In the genomic region with DNA sequence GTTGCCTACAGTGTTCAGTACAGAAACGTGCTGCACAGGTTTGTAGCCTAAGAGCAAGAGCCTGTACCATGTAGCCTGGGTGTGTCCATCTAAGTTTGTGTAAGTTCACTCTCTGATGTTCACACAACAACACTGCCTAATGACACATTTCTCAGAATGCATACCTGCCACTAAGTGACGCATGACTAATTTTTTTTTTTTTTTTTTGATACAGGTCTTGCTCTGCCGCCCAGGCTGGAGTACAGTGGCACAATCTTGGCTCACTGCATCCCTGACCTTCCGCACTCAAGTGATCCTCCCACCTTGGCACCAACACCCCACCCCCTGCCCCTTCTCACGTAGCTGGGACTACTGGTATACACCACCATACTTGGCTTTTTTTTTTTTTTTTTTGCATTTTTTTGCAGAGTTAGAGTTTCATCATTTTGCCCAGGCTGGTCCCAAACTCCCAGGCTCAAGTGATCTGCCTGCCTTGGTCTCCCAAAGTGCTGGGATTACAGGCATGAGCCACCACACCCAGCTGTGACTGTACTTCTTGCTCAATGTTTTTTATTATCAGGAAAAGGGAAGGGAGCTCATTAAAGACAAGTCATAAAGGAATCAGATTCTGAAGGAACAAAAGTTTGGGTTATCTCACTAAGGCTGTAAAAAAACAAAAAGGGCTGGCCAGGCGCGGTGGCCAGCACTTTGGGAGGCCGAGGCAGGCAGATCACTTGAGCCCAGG, we compare ENCODE assay signal across 11 cellular contexts. TPM values are rescaled to one million over a fixed set of nuclear protein-coding genes. Genes with fewer than 3 reads are reported as not detected.
DNase-seq lines count a peak whose midpoint lies in the region; ATAC-seq, FAIRE-seq and TF ChIP-seq lines count a peak whose summit lies in the region.
"Had no signal": no experiment of that assay in that cellular context is flagged by ENCODE, and none has a peak within 500 bp of the region (broad histone marks: within the 10 kb centered on the region; RNA-seq: fewer than 3 reads in every experiment).

No MANE protein-coding gene starts in this region.

- no TSS peak for BruUV-seq in HepG2 (replicated peaks; lab: Mats Ljungman, UMichigan)

- POLR2A ChIA-PET in HepG2 (lab: Yijun Ruan, JAX): interaction anchor here (0.7 kb wide), 1 partner anchor 1965 kb away, joined by 3 read pairs; no protein-coding TSS in a partner anchor
- POLR2A ChIA-PET in activated CD8-positive, alpha-beta T cell treated with anti-CD3 and anti-CD28 coated beads, Interleukin-2, amount 10 ng/mL, durations not matched to agents 7 days and 5 days (lab: Charles Lee): no interaction called here

- in situ Hi-C loops in HepG2 (cut with HindIII; ENCODE audit: extremely low pct_ligation_motif_present, low pct_unique_long_range_greater_than_20kb): no loop called here

- no peaks in the 10 kb centered on the region for H3K36me3 Mint-ChIP-seq in activated CD8-positive, alpha-beta T cell treated with anti-CD3 and anti-CD28 coated beads, Interleukin-2, amount 10 ng/mL, durations not matched to agents 7 days and 5 days (ENCODE audit: low read depth)

- no peak overlapping the region for H3K27ac ChIP-seq in HepG2 (ENCODE audit: extremely low read length, insufficient read depth, low read length)
- no peak overlapping the region for H3K27ac ChIP-seq in right lobe of liver

- no peak for TF ChIP-seq RAD21 in HepG2 (CRISPR knock-in tag; IDR thresholded peaks at IDR 0.05)

- no peak overlapping the region for H3K4me3 ChIP-seq in HepG2 (replicated peaks in 1 of 3; ENCODE audit: insufficient read depth in 1 of 3, low read depth in 2 of 3, low read length in 3 of 3)
- H3K4me3 ChIP-seq in right lobe of liver: no peak overlapping the region
- no peak overlapping the region for H3K4me3 ChIP-seq in mucosa of stomach (ENCODE audit: low read length)
- H3K4me3 ChIP-seq: GM12878 had no signal

- ATAC-seq in HepG2 (no peak), right lobe of liver (no peak), esophagus mucosa (peak; percentile 87), HG03097 (IDR thresholded peaks at IDR 0.05; ENCODE audit: low FRiP score, unreplicated experiment) (no peak)
- no peak for ATAC-seq in activated CD8-positive, alpha-beta T cell treated with anti-CD3 and anti-CD28 coated beads, Interleukin-2, amount 10 ng/mL, durations not matched to agents 7 days and 5 days
- ATAC-seq: GM12878 had no signal

- DNase-seq in HepG2 (ENCODE audit: low spot score) (no peak), right lobe of liver (no peak), GM19240 (ENCODE audit: insufficient read length, low spot score) (no peak), NCI-H1105 (lab: John Stamatoyannopoulos, UW) (no peak)
- no peak for DNase-seq in activated CD8-positive, alpha-beta T cell treated with anti-CD3 and anti-CD28 coated beads, Interleukin-2, amount 10 ng/mL, durations not matched to agents 7 days and 5 days
- DNase-seq: effector CD8-positive, alpha-beta T cell; T-helper 2 cell had no signal

- H3K4me1 Mint-ChIP-seq in activated CD8-positive, alpha-beta T cell treated with anti-CD3 and anti-CD28 coated beads, Interleukin-2, amount 10 ng/mL, durations not matched to agents 7 days and 5 days (ENCODE audit: low read depth): no peaks in the 10 kb centered on the region

- TF ChIP-seq EP300 in HepG2 (IDR thresholded peaks at IDR 0.05; ENCODE audit: low read depth in 2 of 2, low read length in 2 of 2): no peak
- TF ChIP-seq EP300 in HepG2 (CRISPR knock-in tag; IDR thresholded peaks at IDR 0.05; ENCODE audit: borderline replicate concordance): no peak

- no peaks in the 10 kb centered on the region for H3K9me3 ChIP-seq in HepG2 (ENCODE audit: low read length)
- no peaks in the 10 kb centered on the region for H3K9me3 ChIP-seq in right lobe of liver
- H3K9me3 ChIP-seq in mucosa of stomach (ENCODE audit: control insufficient read depth, low read length): no peaks in the 10 kb centered on the region

- TF ChIP-seq POLR2A in HepG2 (IDR thresholded peaks at IDR 0.05; ENCODE audit: insufficient read depth in 1 of 2, low read depth in 2 of 2, low read length in 2 of 2) (no peak), right lobe of liver (IDR thresholded peaks at IDR 0.05) (no peak)

- H3K79me2 ChIP-seq in HepG2 (ENCODE audit: insufficient read depth, low read length): no peaks in the 10 kb centered on the region

- H3K9ac ChIP-seq in HepG2 (ENCODE audit: insufficient read depth, low read depth, low read length): no peak overlapping the region
- H3K9ac ChIP-seq in mucosa of stomach (ENCODE audit: low read length): peak overlapping the region; percentile 40

- 47% methylated on average over 8 of the region's 8 CpGs for WGBS in HepG2 (ENCODE audit: low lambda C conversion rate)
- WGBS in right lobe of liver (ENCODE audit: insufficient coverage, low coverage, low lambda C conversion rate, missing lambda C conversion rate): 85% methylated on average over 7 of the region's 8 CpGs

- CTCF ChIA-PET in HepG2 (lab: Yijun Ruan, JAX; ENCODE audit: low intra/inter-chr PET ratio, low total read pairs): no interaction called here
- CTCF ChIA-PET in activated CD8-positive, alpha-beta T cell treated with anti-CD3 and anti-CD28 coated beads, Interleukin-2, amount 10 ng/mL, durations not matched to agents 7 days and 5 days (lab: Charles Lee): no interaction called here

- no peak overlapping the region for H3K4me3 Mint-ChIP-seq in activated CD8-positive, alpha-beta T cell treated with anti-CD3 and anti-CD28 coated beads, Interleukin-2, amount 10 ng/mL, durations not matched to agents 7 days and 5 days

- H3K27me3 Mint-ChIP-seq in activated CD8-positive, alpha-beta T cell treated with anti-CD3 and anti-CD28 coated beads, Interleukin-2, amount 10 ng/mL, durations not matched to agents 7 days and 5 days (ENCODE audit: low read depth): peaks cover 7% of the 10 kb centered on the region

- H3K4me2 ChIP-seq in HepG2 (ENCODE audit: low read depth, low read length): no peak overlapping the region

- no peak overlapping the region for H3K27ac Mint-ChIP-seq in activated CD8-positive, alpha-beta T cell treated with anti-CD3 and anti-CD28 coated beads, Interleukin-2, amount 10 ng/mL, durations not matched to agents 7 days and 5 days

- H3K9me3 Mint-ChIP-seq in activated CD8-positive, alpha-beta T cell treated with anti-CD3 and anti-CD28 coated beads, Interleukin-2, amount 10 ng/mL, durations not matched to agents 7 days and 5 days (ENCODE audit: insufficient read depth): no peaks in the 10 kb centered on the region

- FAIRE-seq in HepG2 (lab: Jason Lieb, UNC): no peak
- FAIRE-seq: GM12878 had no signal

- H3K4me1 ChIP-seq in HepG2 (ENCODE audit: insufficient read depth, low read length): peaks cover 61% of the 10 kb centered on the region
- no peaks in the 10 kb centered on the region for H3K4me1 ChIP-seq in right lobe of liver
- peaks cover 52% of the 10 kb centered on the region for H3K4me1 ChIP-seq in mucosa of stomach (ENCODE audit: control insufficient read depth, insufficient read depth, low read length)

- TF ChIP-seq CTCF in HepG2 (CRISPR knock-in tag; IDR thresholded peaks at IDR 0.05) (no peak), right lobe of liver (IDR thresholded peaks at IDR 0.05) (no peak)

- no peaks in the 10 kb centered on the region for H4K20me1 ChIP-seq in HepG2 (ENCODE audit: insufficient read depth, low read length)

- H3K27me3 ChIP-seq in HepG2 (ENCODE audit: control insufficient read depth in 1 of 2, insufficient read depth in 2 of 2, low read length in 2 of 2) (peaks cover 3 to 24% of the 10 kb centered on the region in 2 experiments; a peak in 3 of 5 replicates), right lobe of liver (no peaks in the 10 kb centered on the region), mucosa of stomach (ENCODE audit: control insufficient read depth, insufficient read depth, low read length) (no peaks in the 10 kb centered on the region)

- H3K36me3 ChIP-seq in HepG2 (replicated peaks in 1 of 2; ENCODE audit: control insufficient read depth in 1 of 2, insufficient read depth in 2 of 2, low read length in 2 of 2) (no peaks in the 10 kb centered on the region), right lobe of liver (no peaks in the 10 kb centered on the region), mucosa of stomach (ENCODE audit: control insufficient read depth, insufficient read depth, low read length) (no peaks in the 10 kb centered on the region)

- no peak overlapping the region for H2AFZ ChIP-seq in HepG2 (ENCODE audit: low read length)

- intact Hi-C loops in HepG2 (cut with micrococcal nuclease; ENCODE audit: unreplicated experiment): no loop called here
- intact Hi-C loops in right lobe of liver (cut with DNase I): no loop called here

RNA-seq across cellular contexts. Expression of gene CDC42BPB, which starts 10.0 kb away (rescaled TPM):
- total RNA-seq in HepG2 (2016; rRNA removed; fragmentation: Illumina TruSeq; extraction: Trizol) (19.7 and 20.2 TPM in 2 replicates), right lobe of liver (10 to 100 TPM; 38.4 to 55.5 (median 43.0) TPM), esophagus mucosa (48.5 TPM)
- total RNA-seq in HepG2 (2016; cell fraction: cytosol; rRNA removed; fragmentation: Illumina TruSeq; extraction: Trizol; ENCODE audit: low read depth): 5.5 and 5.6 TPM in 2 replicates
- total RNA-seq in HepG2 (2016; cell fraction: insoluble cytoplasmic fraction; rRNA removed; fragmentation: Illumina TruSeq; extraction: Trizol): 15.3 and 20.6 TPM in 2 replicates
- total RNA-seq in HepG2 (2016; cell fraction: membrane; rRNA removed; fragmentation: Illumina TruSeq; extraction: Trizol): 7.4 and 7.9 TPM in 2 replicates
- 21.4 and 24.6 TPM in 2 replicates for total RNA-seq in HepG2 (2016; cell fraction: nucleus; rRNA removed; fragmentation: Illumina TruSeq; extraction: Trizol)
- 32.3 and 33.3 TPM in 2 replicates for polyA plus RNA-seq in HepG2 (2011; rRNA removed)
- polyA plus RNA-seq in HepG2 (2011; cell fraction: cytosol; rRNA removed): 14.7 and 18.8 TPM in 2 replicates
- polyA plus RNA-seq in HepG2 (2011; cell fraction: nucleus; rRNA removed): 82.2 and 87.0 TPM in 2 replicates
- 23.1 and 30.9 TPM in 2 replicates for polyA plus RNA-seq in HepG2 (2012)
- polyA plus RNA-seq in HepG2 (2016; cell fraction: cytosol; fragmentation: Illumina TruSeq; extraction: Trizol; ENCODE audit: low read depth): 0.78 and 1.0 TPM in 2 replicates
- polyA plus RNA-seq in HepG2 (2016; cell fraction: insoluble cytoplasmic fraction; fragmentation: Illumina TruSeq; extraction: Trizol; ENCODE audit: low read depth): 10.5 and 14.1 TPM in 2 replicates
- 3.0 and 3.4 TPM in 2 replicates for polyA plus RNA-seq in HepG2 (2016; cell fraction: membrane; fragmentation: Illumina TruSeq; extraction: Trizol; ENCODE audit: low read depth)
- polyA plus RNA-seq in HepG2 (2016; cell fraction: nucleus; fragmentation: Illumina TruSeq; extraction: Trizol; ENCODE audit: insufficient read depth, low read depth): 45.7 and 47.5 TPM in 2 replicates
- polyA minus RNA-seq in HepG2 (2011; rRNA and poly(A)+ RNA removed; ENCODE audit: low replicate concordance): 93.6 and 143 TPM in 2 replicates
- 23.7 and 25.9 TPM in 2 replicates for polyA minus RNA-seq in HepG2 (2011; cell fraction: cytosol; rRNA and poly(A)+ RNA removed)
- 38.8 and 39.3 TPM in 2 replicates for polyA minus RNA-seq in HepG2 (2011; cell fraction: nucleus; rRNA and poly(A)+ RNA removed)
- under 1 TPM; 0.13 to 0.16 TPM for total RNA-seq in activated CD8-positive, alpha-beta T cell treated with anti-CD3 and anti-CD28 coated beads, Interleukin-2, amount 10 ng/mL, durations not matched to agents 7 days and 5 days

RNA-seq across cellular contexts. Expression of gene LBHD2, which starts 16.6 kb away (rescaled TPM):
- total RNA-seq in HepG2 (2016; rRNA removed; fragmentation: Illumina TruSeq; extraction: Trizol) (0.72 and 1.00 TPM in 2 replicates), right lobe of liver (not detected), esophagus mucosa (not detected)
- 2.3 and 2.8 TPM in 2 replicates for total RNA-seq in HepG2 (2016; cell fraction: cytosol; rRNA removed; fragmentation: Illumina TruSeq; extraction: Trizol; ENCODE audit: low read depth)
- 0.37 and 0.39 TPM in 2 replicates for total RNA-seq in HepG2 (2016; cell fraction: insoluble cytoplasmic fraction; rRNA removed; fragmentation: Illumina TruSeq; extraction: Trizol)
- total RNA-seq in HepG2 (2016; cell fraction: membrane; rRNA removed; fragmentation: Illumina TruSeq; extraction: Trizol): 1.1 and 4.0 TPM in 2 replicates
- total RNA-seq in HepG2 (2016; cell fraction: nucleus; rRNA removed; fragmentation: Illumina TruSeq; extraction: Trizol): not detected in 2 replicates
- polyA plus RNA-seq in HepG2 (2011; rRNA removed): 0.67 and 0.95 TPM in 2 replicates
- polyA plus RNA-seq in HepG2 (2011; cell fraction: cytosol; rRNA removed): 0.85 and 2.1 TPM in 2 replicates
- 0.64 and 1.0 TPM in 2 replicates for polyA plus RNA-seq in HepG2 (2011; cell fraction: nucleus; rRNA removed)
- polyA plus RNA-seq in HepG2 (2012): 0.40 and 0.72 TPM in 2 replicates
- polyA plus RNA-seq in HepG2 (2016; cell fraction: cytosol; fragmentation: Illumina TruSeq; extraction: Trizol; ENCODE audit: low read depth): 2.9 and 3.8 TPM in 2 replicates
- polyA plus RNA-seq in HepG2 (2016; cell fraction: insoluble cytoplasmic fraction; fragmentation: Illumina TruSeq; extraction: Trizol; ENCODE audit: low read depth): 0.36 and 0.88 TPM in 2 replicates
- 0.86 and 1.1 TPM in 2 replicates for polyA plus RNA-seq in HepG2 (2016; cell fraction: membrane; fragmentation: Illumina TruSeq; extraction: Trizol; ENCODE audit: low read depth)
- 0.73 and 0.75 TPM in 2 replicates for polyA plus RNA-seq in HepG2 (2016; cell fraction: nucleus; fragmentation: Illumina TruSeq; extraction: Trizol; ENCODE audit: insufficient read depth, low read depth)
- polyA minus RNA-seq in HepG2 (2011; rRNA and poly(A)+ RNA removed; ENCODE audit: low replicate concordance): 0.30 TPM in 1 of 2 replicates, not detected in the other
- polyA minus RNA-seq in HepG2 (2011; cell fraction: cytosol; rRNA and poly(A)+ RNA removed): not detected in 2 replicates
- polyA minus RNA-seq in HepG2 (2011; cell fraction: nucleus; rRNA and poly(A)+ RNA removed): not detected in 2 replicates
- not detected for total RNA-seq in activated CD8-positive, alpha-beta T cell treated with anti-CD3 and anti-CD28 coated beads, Interleukin-2, amount 10 ng/mL, durations not matched to agents 7 days and 5 days
- total RNA-seq: GM12878 had no signal
- polyA plus RNA-seq: GM12878 had no signal

RNA-seq across cellular contexts. Expression of gene EXOC3L4, which starts 27.1 kb away (rescaled TPM):
- 11.3 and 27.0 TPM in 2 replicates for total RNA-seq in HepG2 (2016; rRNA removed; fragmentation: Illumina TruSeq; extraction: Trizol)
- 6.3 and 6.7 TPM in 2 replicates for total RNA-seq in HepG2 (2016; cell fraction: cytosol; rRNA removed; fragmentation: Illumina TruSeq; extraction: Trizol; ENCODE audit: low read depth)
- 9.0 and 28.6 TPM in 2 replicates for total RNA-seq in HepG2 (2016; cell fraction: insoluble cytoplasmic fraction; rRNA removed; fragmentation: Illumina TruSeq; extraction: Trizol)
- total RNA-seq in HepG2 (2016; cell fraction: membrane; rRNA removed; fragmentation: Illumina TruSeq; extraction: Trizol): 11.1 and 11.5 TPM in 2 replicates
- 32.0 and 33.7 TPM in 2 replicates for total RNA-seq in HepG2 (2016; cell fraction: nucleus; rRNA removed; fragmentation: Illumina TruSeq; extraction: Trizol)
- 11.8 and 21.2 TPM in 2 replicates for polyA plus RNA-seq in HepG2 (2011; rRNA removed)
- polyA plus RNA-seq in HepG2 (2011; cell fraction: cytosol; rRNA removed): 10.4 and 15.5 TPM in 2 replicates
- 157 and 161 TPM in 2 replicates for polyA plus RNA-seq in HepG2 (2011; cell fraction: nucleus; rRNA removed)
- 12.5 and 20.1 TPM in 2 replicates for polyA plus RNA-seq in HepG2 (2012)
- polyA plus RNA-seq in HepG2 (2016; cell fraction: cytosol; fragmentation: Illumina TruSeq; extraction: Trizol; ENCODE audit: low read depth): 4.1 and 4.2 TPM in 2 replicates
- 7.6 and 10.6 TPM in 2 replicates for polyA plus RNA-seq in HepG2 (2016; cell fraction: insoluble cytoplasmic fraction; fragmentation: Illumina TruSeq; extraction: Trizol; ENCODE audit: low read depth)
- polyA plus RNA-seq in HepG2 (2016; cell fraction: membrane; fragmentation: Illumina TruSeq; extraction: Trizol; ENCODE audit: low read depth): 6.1 and 7.1 TPM in 2 replicates
- polyA plus RNA-seq in HepG2 (2016; cell fraction: nucleus; fragmentation: Illumina TruSeq; extraction: Trizol; ENCODE audit: insufficient read depth, low read depth): 105 and 107 TPM in 2 replicates
- 0.28 and 10.1 TPM in 2 replicates for polyA minus RNA-seq in HepG2 (2011; rRNA and poly(A)+ RNA removed; ENCODE audit: low replicate concordance)
- polyA minus RNA-seq in HepG2 (2011; cell fraction: cytosol; rRNA and poly(A)+ RNA removed): 3.4 and 5.3 TPM in 2 replicates
- polyA minus RNA-seq in HepG2 (2011; cell fraction: nucleus; rRNA and poly(A)+ RNA removed): 24.7 and 29.2 TPM in 2 replicates
- total RNA-seq in right lobe of liver: 10 to 100 TPM; 34.2 to 87.1 (median 48.1) TPM
- 0.20 TPM for total RNA-seq in esophagus mucosa
- total RNA-seq in activated CD8-positive, alpha-beta T cell treated with anti-CD3 and anti-CD28 coated beads, Interleukin-2, amount 10 ng/mL, durations not matched to agents 7 days and 5 days: not detected
- total RNA-seq: GM12878 had no signal
- polyA plus RNA-seq: GM12878 had no signal

RNA-seq across cellular contexts. Expression of gene TNFAIP2, which starts 55.9 kb away (rescaled TPM):
- total RNA-seq in HepG2 (2016; rRNA removed; fragmentation: Illumina TruSeq; extraction: Trizol) (0.45 and 0.46 TPM in 2 replicates), right lobe of liver (100 to 1,000 TPM in 1 of 6 experiments, 10 to 100 TPM in 5; 23.2 to 122 (median 32.6) TPM), esophagus mucosa (85.3 TPM)
- total RNA-seq in HepG2 (2016; cell fraction: cytosol; rRNA removed; fragmentation: Illumina TruSeq; extraction: Trizol; ENCODE audit: low read depth): not detected in 2 replicates
- 0.45 and 0.67 TPM in 2 replicates for total RNA-seq in HepG2 (2016; cell fraction: insoluble cytoplasmic fraction; rRNA removed; fragmentation: Illumina TruSeq; extraction: Trizol)
- total RNA-seq in HepG2 (2016; cell fraction: membrane; rRNA removed; fragmentation: Illumina TruSeq; extraction: Trizol): 0.31 and 0.40 TPM in 2 replicates
- total RNA-seq in HepG2 (2016; cell fraction: nucleus; rRNA removed; fragmentation: Illumina TruSeq; extraction: Trizol): 0.34 and 0.94 TPM in 2 replicates
- 0.91 and 1.5 TPM in 2 replicates for polyA plus RNA-seq in HepG2 (2011; rRNA removed)
- 0.28 and 0.81 TPM in 2 replicates for polyA plus RNA-seq in HepG2 (2011; cell fraction: cytosol; rRNA removed)
- 7.5 and 18.0 TPM in 2 replicates for polyA plus RNA-seq in HepG2 (2011; cell fraction: nucleus; rRNA removed)
- 0.36 and 0.61 TPM in 2 replicates for polyA plus RNA-seq in HepG2 (2012)
- polyA plus RNA-seq in HepG2 (2016; cell fraction: cytosol; fragmentation: Illumina TruSeq; extraction: Trizol; ENCODE audit: low read depth): not detected in 2 replicates
- polyA plus RNA-seq in HepG2 (2016; cell fraction: insoluble cytoplasmic fraction; fragmentation: Illumina TruSeq; extraction: Trizol; ENCODE audit: low read depth): 0.16 and 0.42 TPM in 2 replicates
- polyA plus RNA-seq in HepG2 (2016; cell fraction: membrane; fragmentation: Illumina TruSeq; extraction: Trizol; ENCODE audit: low read depth): 0.18 and 0.23 TPM in 2 replicates
- polyA plus RNA-seq in HepG2 (2016; cell fraction: nucleus; fragmentation: Illumina TruSeq; extraction: Trizol; ENCODE audit: insufficient read depth, low read depth): 0.83 and 1.8 TPM in 2 replicates
- polyA minus RNA-seq in HepG2 (2011; rRNA and poly(A)+ RNA removed; ENCODE audit: low replicate concordance): 2.4 and 123 TPM in 2 replicates
- polyA minus RNA-seq in HepG2 (2011; cell fraction: cytosol; rRNA and poly(A)+ RNA removed): 0.79 and 1.2 TPM in 2 replicates
- 1.5 and 2.1 TPM in 2 replicates for polyA minus RNA-seq in HepG2 (2011; cell fraction: nucleus; rRNA and poly(A)+ RNA removed)
- total RNA-seq in activated CD8-positive, alpha-beta T cell treated with anti-CD3 and anti-CD28 coated beads, Interleukin-2, amount 10 ng/mL, durations not matched to agents 7 days and 5 days: under 1 TPM; 0.23 to 0.71 TPM

Comparison
In these comparisons a context has a peak if more than half of its experiments do, and no peak if none do; other contexts are left out.
1. RNA of gene CDC42BPB, which starts 10.0 kb away (total RNA-seq): 48.5 TPM in esophagus mucosa (single experiment), 38.4 to 55.5 TPM in right lobe of liver and 5.5 to 24.6 TPM in HepG2; 0.13 to 0.16 TPM in activated CD8-positive, alpha-beta T cell treated with anti-CD3 and anti-CD28 coated beads, Interleukin-2, amount 10 ng/mL, durations not matched to agents 7 days and 5 days; every median in the first group is over 4 times any median in the second.